18 cellular contexts compared by ENCODE assay signal in the genomic region with DNA sequence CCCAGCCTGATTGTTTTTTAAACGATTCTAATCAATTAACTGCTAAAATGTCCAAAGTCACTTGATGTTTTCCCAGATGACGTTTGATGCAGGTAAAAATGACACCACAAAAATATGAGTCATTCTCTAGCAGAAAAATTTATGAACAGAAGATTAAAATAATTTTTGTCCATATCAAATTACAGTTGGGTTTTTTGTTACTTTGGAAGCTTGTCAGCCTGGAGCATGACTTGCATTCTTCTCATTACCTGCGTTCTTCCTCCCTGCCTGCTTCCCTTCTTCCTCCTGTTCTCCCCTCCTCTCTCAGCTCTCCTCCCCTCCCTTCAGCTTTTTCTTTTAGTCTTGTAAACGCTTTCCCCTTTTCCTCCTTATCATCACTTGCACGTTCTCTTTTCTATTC. TPM values are rescaled to one million over a fixed set of nuclear protein-coding genes. Genes with fewer than 3 reads are reported as not detected.
DNase-seq lines count a peak whose midpoint lies in the region; ATAC-seq and TF ChIP-seq lines count a peak whose summit lies in the region.
"Had no signal": no experiment of that assay in that cellular context is flagged by ENCODE, and none has a peak within 500 bp of the region (broad histone marks: within the 10 kb centered on the region; RNA-seq: fewer than 3 reads in every experiment).

No MANE protein-coding gene starts in this region.

- H3K4me3 ChIP-seq in AG04450 (ENCODE audit: low read depth, low read length), result no peak overlapping the region
- H3K4me3 ChIP-seq: GM23338, SJSA1 had no signal

- ATAC-seq in WTC11 (no peak), HG02852 (IDR thresholded peaks at IDR 0.05; ENCODE audit: unreplicated experiment) (no peak)
- ATAC-seq: GM23338 had no signal

- intact Hi-C loops in CD14-positive monocyte (cut with micrococcal nuclease), result no loop called here

- POLR2A ChIA-PET in AG04450 (lab: Yijun Ruan, JAX) (interaction anchor here (0.7 kb wide), 1 partner anchor 172 kb away, joined by 3 read pairs; no protein-coding TSS in a partner anchor), WTC11 (lab: Charles Lee) (no interaction called here)

- H3K27ac ChIP-seq in AG04450 (ENCODE audit: low read depth, low read length), result peak overlapping the region; percentile 62
- H3K27ac ChIP-seq: SJSA1 had no signal

- H3K27me3 Mint-ChIP-seq in HFFc6 (ENCODE audit: insufficient read depth), result peaks cover 3% of the 10 kb centered on the region
- no peaks in the 10 kb centered on the region for H3K27me3 Mint-ChIP-seq in WTC11 (ENCODE audit: low read depth)
- H3K27me3 Mint-ChIP-seq in CD14-positive monocyte (ENCODE audit: low read depth in 3 of 3), result peaks cover 0 to 2% (median 0%) of the 10 kb centered on the region in 3 donors
- H3K27me3 Mint-ChIP-seq: CD4-positive, CD25-positive, alpha-beta regulatory T cell had no signal

- H3K27ac Mint-ChIP-seq in HFFc6 (peak overlapping the region; percentile 19; the same call in 1 of the 2 replicates), WTC11 (no peak overlapping the region), CD14-positive monocyte (no peak overlapping the region)
- H3K27ac Mint-ChIP-seq: GM23338 had no signal

- TF ChIP-seq CTCF in AG04450 (IDR thresholded peaks at IDR 0.05; ENCODE audit: low read depth, low read length), result no peak
- no peak for TF ChIP-seq CTCF in HFFc6 (IDR thresholded peaks at IDR 0.05)
- no peak for TF ChIP-seq CTCF in WTC11 (IDR thresholded peaks at IDR 0.05)
- TF ChIP-seq CTCF in CD14-positive monocyte (IDR thresholded peaks at IDR 0.05), result no peak

- H3K4me3 Mint-ChIP-seq in HFFc6 (no peak overlapping the region), WTC11 (no peak overlapping the region), CD14-positive monocyte (no peak overlapping the region)
- H3K4me3 Mint-ChIP-seq: CD4-positive, CD25-positive, alpha-beta regulatory T cell; GM23338 had no signal

- H3K27me3 ChIP-seq in AG04450 (ENCODE audit: control insufficient read depth, insufficient read depth, low read length), result no peaks in the 10 kb centered on the region

- H3K9me3 Mint-ChIP-seq in HFFc6 (no peaks in the 10 kb centered on the region), WTC11 (no peaks in the 10 kb centered on the region), CD14-positive monocyte (no peaks in the 10 kb centered on the region)
- H3K9me3 Mint-ChIP-seq: CD4-positive, CD25-positive, alpha-beta regulatory T cell; GM23338 had no signal

- no peaks in the 10 kb centered on the region for H3K36me3 Mint-ChIP-seq in HFFc6 (ENCODE audit: low read depth)
- H3K36me3 Mint-ChIP-seq in WTC11, result no peaks in the 10 kb centered on the region
- peaks cover 55 to 86% of the 10 kb centered on the region in 2 donors for H3K36me3 Mint-ChIP-seq in CD14-positive monocyte

- CTCF ChIA-PET in AG04450 (lab: Charles Lee) (interaction anchor here (1.0 to 1.4 kb wide), 3 partner anchors 56 to 128 kb away, joined by 3 read pairs; no protein-coding TSS in a partner anchor), WTC11 (lab: Charles Lee) (interaction anchor here (0.5 to 1.5 kb wide), 4 partner anchors 18 to 443 kb away, joined by 3 to 4 read pairs (median 3); no protein-coding TSS in a partner anchor)

- H3K9me3 ChIP-seq in AG04450 (ENCODE audit: control insufficient read depth, insufficient read depth, low read length), result no peaks in the 10 kb centered on the region; the same call in 1 of the 2 replicates
- H3K9me3 ChIP-seq: Caco-2, SJSA1 had no signal

- H3K4me1 Mint-ChIP-seq in HFFc6 (ENCODE audit: low read depth) (peaks cover 23% of the 10 kb centered on the region), WTC11 (peaks cover 9% of the 10 kb centered on the region), CD14-positive monocyte (no peaks in the 10 kb centered on the region)
- H3K4me1 Mint-ChIP-seq: CD4-positive, CD25-positive, alpha-beta regulatory T cell had no signal

- DNase-seq in AG04450 (ENCODE audit: low read depth, low spot score) (no peak), HFFc6 (no peak), WTC11 (ENCODE audit: low spot score) (no peak), iris pigment epithelial cell (ENCODE audit: low read depth) (peak; percentile 47), NCI-H1436 treated with DMSO at 0.1 percent for 48 hours (lab: John Stamatoyannopoulos, UW) (no peak), CD14-positive monocyte (ENCODE audit: low spot score) (no peak)
- DNase-seq: AML-193; CD4-positive, CD25-positive, alpha-beta regulatory T cell; Kasumi-1; NCI-H1105 treated with DMSO at 0.1 percent for 48 hours; NCI-H187; NCI-H526 treated with DMSO at 0.1 percent for 48 hours; NK-92 treated with Interleukin-12 subunit alpha and Interleukin-12 subunit beta, amount 100 ng/mL, for 24 hours; OCI-M1 had no signal

TF ChIP-seq in WTC11, 78 proteins besides CTCF, POLR2A, EP300 and RAD21:
- no peak for TF ChIP-seq RORB (CRISPR knock-in tag; IDR thresholded peaks at IDR 0.05)
- TF ChIP-seq NFE2L1 (CRISPR knock-in tag; IDR thresholded peaks at IDR 0.05), result 0 out of 2 replicates have a peak, but pooled peaks have one; percentile 40

RNA-seq across cellular contexts. Expression of gene IL15RA, which starts 18.7 kb away (rescaled TPM):
- 3.5 and 4.4 TPM in 2 replicates for polyA plus RNA-seq in AG04450 (2011; rRNA removed)
- 3.6 and 4.8 TPM in 2 replicates for polyA minus RNA-seq in AG04450 (2011; rRNA and poly(A)+ RNA removed)
- 1 to 10 TPM; 1.5 to 3.2 (median 1.9) TPM for total RNA-seq in HFFc6 (2021; fragmentation: NEBNext Ultra II Directional; extraction: Animal tissue kit (Norgen Biotek cat#: 25700))
- 1.9 to 2.2 TPM (median 2.0 TPM) in 3 replicates for total RNA-seq in WTC11 (2021)
- polyA plus RNA-seq in CD14-positive monocyte, result 10 to 100 TPM; 12.4 to 12.6 TPM
